ENCODE assay signal across 2 cellular contexts in genomic region chr10:29949411-29950011, GRCh38.
TF ChIP-seq lines count a peak whose summit lies in the region.

No MANE protein-coding gene starts in this region.

TF ChIP-seq in A549, 52 proteins besides CTCF, POLR2A, EP300 and RAD21 (continued from another document):
- 0 out of 2 replicates have a peak, but pooled peaks have one; percentile 22 for TF ChIP-seq FOSL2 (IDR thresholded peaks at IDR 0.05)
- TF ChIP-seq FOSL2 (CRISPR knock-in tag; IDR thresholded peaks at IDR 0.05), result no peak; the same call in 1 of the 2 replicates
- TF ChIP-seq SREBF2 (IDR thresholded peaks at IDR 0.05), result no peak
- TF ChIP-seq HOXB5 (CRISPR knock-in tag; IDR thresholded peaks at IDR 0.05), result peak; percentile 49; the same call in 1 of the 2 replicates

TF ChIP-seq in IMR-90, 13 proteins besides CTCF, POLR2A, EP300 and RAD21 (continued from another document):
- TF ChIP-seq ELK1 (IDR thresholded peaks at IDR 0.05; ENCODE audit: borderline replicate concordance, low read depth, low read length), result no peak
- TF ChIP-seq FOS (IDR thresholded peaks at IDR 0.05; ENCODE audit: low read depth, low read length), result peak; percentile 45; the same call in 1 of the 2 replicates
- peak; percentile 24; the same call in 1 of the 2 replicates for TF ChIP-seq NFE2L2 (IDR thresholded peaks at IDR 0.05; ENCODE audit: low read depth, low read length)
- TF ChIP-seq CHD1 (IDR thresholded peaks at IDR 0.05; ENCODE audit: low read depth, low read length), result no peak
- TF ChIP-seq MXI1 (IDR thresholded peaks at IDR 0.05; ENCODE audit: borderline replicate concordance, low read depth, low read length), result no peak
- TF ChIP-seq CEBPB (IDR thresholded peaks at IDR 0.05; ENCODE audit: low read depth, low read length), result peak; percentile 17; the same call in 1 of the 2 replicates
- TF ChIP-seq BHLHE40 (IDR thresholded peaks at IDR 0.05; ENCODE audit: low read depth, low read length), result peak; percentile 40; the same call in 1 of the 2 replicates
- no peak for TF ChIP-seq MAFK (IDR thresholded peaks at IDR 0.05; ENCODE audit: low read depth, low read length)
